ENCODE assay signal across 17 cellular contexts in the genomic region with DNA sequence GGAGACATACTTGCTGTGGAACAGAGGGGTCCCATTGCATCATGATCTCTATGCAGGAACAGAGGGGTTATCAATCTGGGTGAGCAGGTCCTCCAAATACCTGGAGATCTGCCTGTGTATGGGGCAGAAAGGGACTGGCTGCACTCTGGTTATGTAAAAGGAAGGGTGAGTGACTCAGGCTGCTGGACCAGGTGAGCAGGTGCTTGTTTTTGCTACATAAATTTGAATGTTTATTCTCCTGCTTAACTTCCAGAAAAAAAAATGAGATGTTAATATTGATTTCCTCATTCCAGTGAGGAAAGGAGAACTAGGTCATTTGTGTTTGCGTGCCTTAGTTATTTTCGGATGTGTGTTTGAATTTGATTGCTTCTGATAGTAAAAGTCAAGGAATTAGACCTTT.
DNase-seq lines count a peak whose midpoint lies in the region; ATAC-seq and TF ChIP-seq lines count a peak whose summit lies in the region.
"Had no signal": no experiment of that assay in that cellular context is flagged by ENCODE, and none has a peak within 500 bp of the region (broad histone marks: within the 10 kb centered on the region; RNA-seq: fewer than 3 reads in every experiment).

No MANE protein-coding gene starts in this region.

- H3K4me1 ChIP-seq in left lung: no peaks in the 10 kb centered on the region
- peaks cover 0 to 5% (median 3%) of the 10 kb centered on the region in 4 donors for H3K4me1 ChIP-seq in stomach
- no peaks in the 10 kb centered on the region for H3K4me1 ChIP-seq in Caco-2
- no peaks in the 10 kb centered on the region for H3K4me1 ChIP-seq in neural progenitor cell
- H3K4me1 ChIP-seq: BLaER1 treated with 17β-estradiol and CSF1 and Interleukin-3, amounts not matched to agents 10 nM and 100 nM had no signal

- H3K79me2 ChIP-seq in neural progenitor cell (ENCODE audit: low read depth): no peaks in the 10 kb centered on the region

- H3K36me3 ChIP-seq in left lung: no peaks in the 10 kb centered on the region
- H3K36me3 ChIP-seq in stomach: no peaks in the 10 kb centered on the region
- H3K36me3 ChIP-seq in Caco-2 (ENCODE audit: control insufficient read depth, insufficient read depth, low read length): no peaks in the 10 kb centered on the region
- no peaks in the 10 kb centered on the region for H3K36me3 ChIP-seq in neural progenitor cell
- H3K36me3 ChIP-seq: BLaER1 treated with 17β-estradiol and CSF1 and Interleukin-3, amounts not matched to agents 10 nM and 100 nM had no signal

- peaks cover 0 to 6% of the 10 kb centered on the region in 2 donors for H3K9me3 ChIP-seq in left lung
- H3K9me3 ChIP-seq in stomach: no peaks in the 10 kb centered on the region
- H3K9me3 ChIP-seq in Caco-2: no peaks in the 10 kb centered on the region
- H3K9me3 ChIP-seq in neural progenitor cell (ENCODE audit: low read depth): no peaks in the 10 kb centered on the region
- H3K9me3 ChIP-seq: BLaER1 treated with 17β-estradiol and CSF1 and Interleukin-3, amounts not matched to agents 10 nM and 100 nM had no signal

- H3K4me1 Mint-ChIP-seq in stimulated activated naive CD8-positive, alpha-beta T cell treated with anti-CD3 and anti-CD28 coated beads, Interleukin-15, amount 100 ng/mL, for 72 hours: no peaks in the 10 kb centered on the region
- no peaks in the 10 kb centered on the region for H3K4me1 Mint-ChIP-seq in Caco-2 (ENCODE audit: low read depth, unreplicated experiment)
- no peaks in the 10 kb centered on the region for H3K4me1 Mint-ChIP-seq in neural progenitor cell
- H3K4me1 Mint-ChIP-seq: B cell had no signal

- TF ChIP-seq CTCF in left lung (IDR thresholded peaks at IDR 0.05) (no peak), stomach (IDR thresholded peaks at IDR 0.05) (no peak), Caco-2 (IDR thresholded peaks at IDR 0.05; ENCODE audit: insufficient read depth in 1 of 2, low read depth in 1 of 2, low read length in 1 of 2, severe bottlenecking in 1 of 2, unreplicated experiment in 1 of 2) (no peak), neural progenitor cell (IDR thresholded peaks at IDR 0.05) (no peak)

- H3K27me3 Mint-ChIP-seq in stimulated activated naive CD8-positive, alpha-beta T cell treated with anti-CD3 and anti-CD28 coated beads, Interleukin-15, amount 100 ng/mL, for 72 hours: no peaks in the 10 kb centered on the region
- H3K27me3 Mint-ChIP-seq in Caco-2 (ENCODE audit: insufficient read depth, unreplicated experiment) (no peaks in the 10 kb centered on the region), neural progenitor cell (ENCODE audit: insufficient read depth, low read depth) (no peaks in the 10 kb centered on the region)
- H3K27me3 Mint-ChIP-seq: B cell had no signal

- no peak for DNase-seq in stimulated activated naive CD8-positive, alpha-beta T cell treated with anti-CD3 and anti-CD28 coated beads, Interleukin-15, Interleukin-2, amounts not matched to agents 100 U/mL and 50 U/mL, for 24 hours
- DNase-seq in stimulated activated naive CD8-positive, alpha-beta T cell treated with anti-CD3 and anti-CD28 coated beads, Interleukin-15, amount 100 ng/mL, for 72 hours: no peak
- DNase-seq in left lung (no peak), stomach (peak; percentile 44), Caco-2 (no peak), NOMO-1 treated with DMSO at 0.1 percent for 48 hours (lab: John Stamatoyannopoulos, UW; ENCODE audit: unreplicated experiment) (no peak), neural progenitor cell (ENCODE audit: low spot score) (no peak)
- DNase-seq: CD8-positive, alpha-beta T cell; DMS79 treated with DMSO at 0.1 percent for 48 hours; GF-D8; GOT3; H7; HFFc6 had no signal

- H3K36me3 Mint-ChIP-seq in Caco-2 (ENCODE audit: insufficient read depth, unreplicated experiment): no peaks in the 10 kb centered on the region
- H3K36me3 Mint-ChIP-seq in neural progenitor cell: no peaks in the 10 kb centered on the region
- H3K36me3 Mint-ChIP-seq: CD8-positive, alpha-beta T cell had no signal

- no peaks in the 10 kb centered on the region for H3F3A ChIP-seq in neural progenitor cell (ENCODE audit: low read depth)

- ATAC-seq in stimulated activated naive CD8-positive, alpha-beta T cell treated with anti-CD3 and anti-CD28 coated beads, Interleukin-15, Interleukin-2, amounts not matched to agents 100 U/mL and 50 U/mL, for 24 hours: peak; percentile 23
- ATAC-seq in stimulated activated naive CD8-positive, alpha-beta T cell treated with anti-CD3 and anti-CD28 coated beads, Interleukin-15, amount 100 ng/mL, for 72 hours: no peak
- ATAC-seq in left lung: peak; percentile 79
- ATAC-seq: CD8-positive, alpha-beta T cell; HCT116 had no signal

- no peak overlapping the region for H3K9ac ChIP-seq in neural progenitor cell
- H3K9ac ChIP-seq: BLaER1 treated with 17β-estradiol and CSF1 and Interleukin-3, amounts not matched to agents 10 nM and 100 nM had no signal

- no peaks in the 10 kb centered on the region for H4K20me1 ChIP-seq in neural progenitor cell (ENCODE audit: low read depth)
- H4K20me1 ChIP-seq: BLaER1 treated with 17β-estradiol and CSF1 and Interleukin-3, amounts not matched to agents 10 nM and 100 nM had no signal

- peaks cover 8 to 18% of the 10 kb centered on the region in 2 donors for H3K9me3 Mint-ChIP-seq in stimulated activated naive CD8-positive, alpha-beta T cell treated with anti-CD3 and anti-CD28 coated beads, Interleukin-15, amount 100 ng/mL, for 72 hours
- H3K9me3 Mint-ChIP-seq in Caco-2 (ENCODE audit: unreplicated experiment): no peaks in the 10 kb centered on the region
- H3K9me3 Mint-ChIP-seq in neural progenitor cell: no peaks in the 10 kb centered on the region

- no peak overlapping the region for H3K4me3 Mint-ChIP-seq in stimulated activated naive CD8-positive, alpha-beta T cell treated with anti-CD3 and anti-CD28 coated beads, Interleukin-15, amount 100 ng/mL, for 72 hours
- H3K4me3 Mint-ChIP-seq in Caco-2 (ENCODE audit: unreplicated experiment) (no peak overlapping the region), neural progenitor cell (no peak overlapping the region)
- H3K4me3 Mint-ChIP-seq: B cell; CD8-positive, alpha-beta T cell; HFFc6 had no signal

- H3K27ac Mint-ChIP-seq in stimulated activated naive CD8-positive, alpha-beta T cell treated with anti-CD3 and anti-CD28 coated beads, Interleukin-15, amount 100 ng/mL, for 72 hours: no peak overlapping the region
- H3K27ac Mint-ChIP-seq in Caco-2 (ENCODE audit: unreplicated experiment) (no peak overlapping the region), neural progenitor cell (no peak overlapping the region)
- H3K27ac Mint-ChIP-seq: B cell; CD8-positive, alpha-beta T cell; HFFc6 had no signal

- H3K4me2 ChIP-seq in neural progenitor cell: no peak overlapping the region
- H3K4me2 ChIP-seq: BLaER1 treated with 17β-estradiol and CSF1 and Interleukin-3, amounts not matched to agents 10 nM and 100 nM had no signal

- intact Hi-C loops in left lung (cut with DNase I) (no loop called here), stomach (cut with DNase I; ENCODE audit: low total_unique reads) (no loop called here), Caco-2 (cut with micrococcal nuclease; ENCODE audit: unreplicated experiment) (no loop called here)

- no peak overlapping the region for H2AFZ ChIP-seq in neural progenitor cell (replicated peaks)

- no peak for TF ChIP-seq EP300 in stomach (IDR thresholded peaks at IDR 0.05)

- no TSS peak for BruUV-seq in Caco-2 (replicated peaks; lab: Mats Ljungman, UMichigan)

- TF ChIP-seq POLR2A in stomach (IDR thresholded peaks at IDR 0.05): no peak

- POLR2A ChIA-PET in Caco-2 (lab: Charles Lee): no interaction called here

- H3K27me3 ChIP-seq in left lung: no peaks in the 10 kb centered on the region
- H3K27me3 ChIP-seq in stomach: no peaks in the 10 kb centered on the region
- no peaks in the 10 kb centered on the region for H3K27me3 ChIP-seq in Caco-2 (replicated peaks; ENCODE audit: control insufficient read depth, insufficient read depth, low read length)
- H3K27me3 ChIP-seq in neural progenitor cell: no peaks in the 10 kb centered on the region
- H3K27me3 ChIP-seq: BLaER1 treated with 17β-estradiol and CSF1 and Interleukin-3, amounts not matched to agents 10 nM and 100 nM had no signal

- no peak overlapping the region for H3K27ac ChIP-seq in left lung
- H3K27ac ChIP-seq in stomach: peak overlapping the region in 4 of 5 donors; percentile 21 to 64 (median 30)
- no peak overlapping the region for H3K27ac ChIP-seq in neural progenitor cell
- H3K27ac ChIP-seq: BLaER1 treated with 17β-estradiol and CSF1 and Interleukin-3, amounts not matched to agents 10 nM and 100 nM; HL-60 had no signal

- CTCF ChIA-PET in Caco-2 (lab: Charles Lee): no interaction called here

- WGBS in stomach, 5 donors: 34 to 53% (median 42%) methylated on average over 2 of the region's 2 CpGs

- H3K4me3 ChIP-seq in left lung (no peak overlapping the region), stomach (no peak overlapping the region), Caco-2 (ENCODE audit: low read depth, low read length) (no peak overlapping the region), neural progenitor cell (no peak overlapping the region)
- H3K4me3 ChIP-seq: BLaER1 treated with 17β-estradiol and CSF1 and Interleukin-3, amounts not matched to agents 10 nM and 100 nM had no signal

Comparison
In these comparisons a context has a peak if more than half of its experiments do, and no peak if none do; other contexts are left out.
1. H3K27ac ChIP-seq: peak in stomach (4 of 5); none in left lung (0 of 2) and neural progenitor cell (single experiment).